ENCODE assay signal across 24 cellular contexts in genomic region chr16:85443531-85443930, GRCh38.
"Had no signal": no experiment of that assay in that cellular context is flagged by ENCODE, and none has a peak within 500 bp of the region (broad histone marks: within the 10 kb centered on the region; RNA-seq: fewer than 3 reads in every experiment).

No MANE protein-coding gene starts in this region.

- DNase-seq: activated B cell treated with CpG ODN at 0.5 μM for 24 hours; activated CD4-positive, alpha-beta T cell treated with anti-CD3 and anti-CD28 coated beads for 1 hour; activated CD4-positive, alpha-beta T cell treated with anti-CD3 and anti-CD28 coated beads, Interleukin-2, amount 10 ng/mL, durations not matched to agents 24 days and 14 days; activated CD4-positive, alpha-beta T cell treated with anti-CD3 and anti-CD28 coated beads, Interleukin-2, amount 50 U/mL, for 48 hours; activated CD8-positive, alpha-beta memory T cell treated with anti-CD3 and anti-CD28 coated beads, Interleukin-2, amount 10 ng/mL, durations not matched to agents 7 days and 5 days; activated effector memory CD4-positive, alpha-beta T cell treated with Interleukin-2 at 50 U/mL for 16 hours; activated naive CD4-positive, alpha-beta T cell; activated T-cell treated with anti-CD3 and anti-CD28 coated beads, Interleukin-2, amount 50 U/mL, for 24 hours; aorta; central memory CD4-positive, alpha-beta T cell; cortex of kidney; NCI-H1092 treated with DMSO at 0.1 percent for 48 hours; NCI-H1417 treated with DMSO at 0.1 percent for 48 hours; NCI-H1694 treated with DMSO at 0.1 percent for 48 hours; NCI-H2029 treated with DMSO at 0.1 percent for 48 hours; NCI-H2171; NCI-H2227 treated with DMSO at 0.1 percent for 48 hours; NCI-H526; PC-3; SHP77 treated with DMSO at 0.1 percent for 48 hours; T-helper 17 cell; T-helper 9 cell had no signal

- H3K27me3 Mint-ChIP-seq: activated CD8-positive, alpha-beta memory T cell treated with anti-CD3 and anti-CD28 coated beads, Interleukin-2, amount 10 ng/mL, durations not matched to agents 7 days and 5 days; activated naive CD4-positive, alpha-beta T cell treated with anti-CD3 and anti-CD28 coated beads, Interleukin-2, amount 50 U/mL, for 24 hours; activated T-cell treated with anti-CD3 and anti-CD28 coated beads, Interleukin-2, amount 50 U/mL, for 24 hours; T-helper 17 cell had no signal

- H3K4me3 Mint-ChIP-seq: activated B cell treated with CpG ODN at 0.5 μM for 24 hours; activated CD4-positive, alpha-beta T cell treated with anti-CD3 and anti-CD28 coated beads, Interleukin-2, amount 10 ng/mL, durations not matched to agents 24 days and 14 days; activated CD8-positive, alpha-beta memory T cell treated with anti-CD3 and anti-CD28 coated beads, Interleukin-2, amount 10 ng/mL, durations not matched to agents 7 days and 5 days; activated naive CD4-positive, alpha-beta T cell treated with anti-CD3 and anti-CD28 coated beads, Interleukin-2, amount 50 U/mL, for 24 hours; activated T-cell treated with anti-CD3 and anti-CD28 coated beads, Interleukin-2, amount 50 U/mL, for 24 hours; activated T-helper 1 cell treated with anti-CD3 and anti-CD28 coated beads, Interleukin-12 subunit alpha, Interleukin-12 subunit beta, Interleukin-2, Interleukin-4 antibody, amounts not matched to agents 30 ng/mL and 10 ng/mL and 1 ng/mL, durations not matched to agents 14 hours and 24 hours and 36 hours; T-helper 17 cell had no signal

- H3K4me1 Mint-ChIP-seq: activated CD4-positive, alpha-beta T cell treated with anti-CD3 and anti-CD28 coated beads, Interleukin-2, amount 10 ng/mL, durations not matched to agents 24 days and 14 days had no signal

- H3K36me3 Mint-ChIP-seq: activated CD8-positive, alpha-beta memory T cell treated with anti-CD3 and anti-CD28 coated beads, Interleukin-2, amount 10 ng/mL, durations not matched to agents 7 days and 5 days; activated naive CD4-positive, alpha-beta T cell treated with anti-CD3 and anti-CD28 coated beads, Interleukin-2, amount 50 U/mL, for 24 hours had no signal

- ATAC-seq: activated CD8-positive, alpha-beta memory T cell treated with anti-CD3 and anti-CD28 coated beads, Interleukin-2, amount 10 ng/mL, durations not matched to agents 7 days and 5 days; PC-3; T-helper 17 cell had no signal

- H3K9me3 Mint-ChIP-seq: activated B cell treated with CpG ODN at 0.5 μM for 24 hours; activated CD4-positive, alpha-beta T cell treated with anti-CD3 and anti-CD28 coated beads, Interleukin-2, amount 10 ng/mL, durations not matched to agents 24 days and 14 days; activated naive CD4-positive, alpha-beta T cell treated with anti-CD3 and anti-CD28 coated beads, Interleukin-2, amount 50 U/mL, for 24 hours; activated T-cell treated with anti-CD3 and anti-CD28 coated beads, Interleukin-2, amount 50 U/mL, for 24 hours; activated T-helper 1 cell treated with anti-CD3 and anti-CD28 coated beads, Interleukin-12 subunit alpha, Interleukin-12 subunit beta, Interleukin-2, Interleukin-4 antibody, amounts not matched to agents 30 ng/mL and 10 ng/mL and 1 ng/mL, durations not matched to agents 14 hours and 24 hours and 36 hours had no signal

- H3K27ac Mint-ChIP-seq: activated B cell treated with CpG ODN at 0.5 μM for 24 hours; activated CD4-positive, alpha-beta T cell treated with anti-CD3 and anti-CD28 coated beads, Interleukin-2, amount 10 ng/mL, durations not matched to agents 24 days and 14 days; activated CD8-positive, alpha-beta memory T cell treated with anti-CD3 and anti-CD28 coated beads, Interleukin-2, amount 10 ng/mL, durations not matched to agents 7 days and 5 days; activated T-cell treated with anti-CD3 and anti-CD28 coated beads, Interleukin-2, amount 50 U/mL, for 24 hours; activated T-helper 1 cell treated with anti-CD3 and anti-CD28 coated beads, Interleukin-12 subunit alpha, Interleukin-12 subunit beta, Interleukin-2, Interleukin-4 antibody, amounts not matched to agents 30 ng/mL and 10 ng/mL and 1 ng/mL, durations not matched to agents 14 hours and 24 hours and 36 hours; T-helper 17 cell had no signal
